In the genomic region with DNA sequence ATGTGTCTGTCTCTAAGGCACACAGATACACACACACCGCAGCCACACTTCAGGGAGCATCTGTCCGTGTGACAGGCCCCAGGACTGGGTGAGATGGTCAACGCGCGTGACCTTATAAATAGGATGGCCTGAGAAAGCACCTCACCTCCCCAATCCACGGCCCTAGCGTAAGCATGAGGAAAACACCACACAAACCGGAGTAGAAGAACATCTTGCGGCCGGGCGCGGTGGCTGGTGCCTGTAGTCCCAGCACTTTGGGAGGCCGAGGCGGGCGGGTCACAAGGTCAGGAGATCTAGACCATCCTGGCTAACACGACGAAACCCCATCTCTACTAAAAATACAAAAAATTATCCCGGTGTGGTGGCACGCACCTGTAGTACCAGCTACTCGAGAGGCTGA, we compare ENCODE assay signal across 11 cellular contexts. TPM values are rescaled to one million over a fixed set of nuclear protein-coding genes. Genes with fewer than 3 reads are reported as not detected.
DNase-seq lines count a peak whose midpoint lies in the region; ATAC-seq and TF ChIP-seq lines count a peak whose summit lies in the region.
"Had no signal": no experiment of that assay in that cellular context is flagged by ENCODE, and none has a peak within 500 bp of the region (broad histone marks: within the 10 kb centered on the region; RNA-seq: fewer than 3 reads in every experiment).

No MANE protein-coding gene starts in this region.

- no TSS peak for BruUV-seq in OCI-LY7 (replicated peaks; lab: Mats Ljungman, UMichigan)

- H3K4me1 ChIP-seq in OCI-LY7 (ENCODE audit: insufficient read depth, low read length, poor library complexity, severe bottlenecking) (peaks cover 57% of the 10 kb centered on the region), neural progenitor cell (no peaks in the 10 kb centered on the region)
- peaks cover 4% of the 10 kb centered on the region for H3K4me1 ChIP-seq in effector memory CD4-positive, alpha-beta T cell (ENCODE audit: control insufficient read depth, insufficient read depth, low read length, poor library complexity, severe bottlenecking)

- no peaks in the 10 kb centered on the region for H3K9me3 Mint-ChIP-seq in activated CD4-positive, alpha-beta T cell treated with anti-CD3 and anti-CD28 coated beads for 36 hours (ENCODE audit: low read depth)
- peaks cover 14% of the 10 kb centered on the region for H3K9me3 Mint-ChIP-seq in neural progenitor cell

- CTCF ChIA-PET in activated CD4-positive, alpha-beta T cell treated with anti-CD3 and anti-CD28 coated beads for 36 hours (lab: Charles Lee) = no interaction called here
- CTCF ChIA-PET in OCI-LY7 (lab: Charles Lee; ENCODE audit: unreplicated experiment) = no interaction called here

- no peak for DNase-seq in activated CD4-positive, alpha-beta T cell treated with anti-CD3 and anti-CD28 coated beads for 36 hours
- no peak for DNase-seq in activated CD4-positive, alpha-beta T cell treated with anti-CD3 and anti-CD28 coated beads, Interleukin-2, amount 50 U/mL, for 4 hours
- no peak for DNase-seq in OCI-LY7 (ENCODE audit: low spot score)
- no peak for DNase-seq in effector memory CD4-positive, alpha-beta T cell
- no peak for DNase-seq in neural progenitor cell (ENCODE audit: low spot score)
- DNase-seq in substantia nigra (lab: John Stamatoyannopoulos, UW) = no peak
- DNase-seq in stimulated activated naive CD4-positive, alpha-beta T cell (lab: John Stamatoyannopoulos, UW) = no peak
- DNase-seq in NCI-H82 (lab: John Stamatoyannopoulos, UW) = no peak
- DNase-seq: left ventricle myocardium superior, SK-N-SH had no signal

- no peaks in the 10 kb centered on the region for H3K27me3 Mint-ChIP-seq in activated CD4-positive, alpha-beta T cell treated with anti-CD3 and anti-CD28 coated beads for 36 hours
- peaks cover 12% of the 10 kb centered on the region for H3K27me3 Mint-ChIP-seq in neural progenitor cell (ENCODE audit: insufficient read depth, low read depth)

- no peak overlapping the region for H2AFZ ChIP-seq in OCI-LY7 (ENCODE audit: low read length)
- no peak overlapping the region for H2AFZ ChIP-seq in neural progenitor cell (replicated peaks)

- peak overlapping the region; percentile 73 for H3K4me3 ChIP-seq in OCI-LY7 (ENCODE audit: low read depth, low read length, poor library complexity, severe bottlenecking)
- peak overlapping the region; percentile 70 for H3K4me3 ChIP-seq in effector memory CD4-positive, alpha-beta T cell (ENCODE audit: insufficient read depth, low read depth, low read length, poor library complexity, severe bottlenecking)
- H3K4me3 ChIP-seq in neural progenitor cell = peak overlapping the region; percentile 94

- H3K9me2 ChIP-seq in OCI-LY7 (ENCODE audit: insufficient read depth, low read length) = no peaks in the 10 kb centered on the region
- H3K9me2 ChIP-seq: SK-N-SH had no signal

- H3K4me3 Mint-ChIP-seq in activated CD4-positive, alpha-beta T cell treated with anti-CD3 and anti-CD28 coated beads for 36 hours = peak overlapping the region; percentile 83
- peak overlapping the region; percentile 92 for H3K4me3 Mint-ChIP-seq in neural progenitor cell

- H3K9me3 ChIP-seq in OCI-LY7 (ENCODE audit: low read length) (peaks cover 9% of the 10 kb centered on the region), neural progenitor cell (ENCODE audit: low read depth) (no peaks in the 10 kb centered on the region)
- no peaks in the 10 kb centered on the region for H3K9me3 ChIP-seq in effector memory CD4-positive, alpha-beta T cell (ENCODE audit: control insufficient read depth, low read length)
- H3K9me3 ChIP-seq: SK-N-SH, vagina had no signal

- TF ChIP-seq CTCF in OCI-LY7 (conservative IDR thresholded peaks at IDR 0.05; ENCODE audit: low read length) (no peak), neural progenitor cell (IDR thresholded peaks at IDR 0.05) (no peak)

- intact Hi-C loops in activated CD4-positive, alpha-beta T cell treated with anti-CD3 and anti-CD28 coated beads for 36 hours (cut with DNase I, micrococcal nuclease) = loop anchor here (5.0 kb wide), 2 partner anchors 49 to 194 kb away; a partner anchor contains a TSS
- intact Hi-C loops in OCI-LY7 (cut with micrococcal nuclease; ENCODE audit: unreplicated experiment) = no loop called here

- H3K27ac Mint-ChIP-seq in activated CD4-positive, alpha-beta T cell treated with anti-CD3 and anti-CD28 coated beads for 36 hours = no peak overlapping the region
- no peak overlapping the region for H3K27ac Mint-ChIP-seq in neural progenitor cell

- no peaks in the 10 kb centered on the region for H4K20me1 ChIP-seq in OCI-LY7 (ENCODE audit: insufficient read depth, low read length)
- peaks cover 13% of the 10 kb centered on the region for H4K20me1 ChIP-seq in neural progenitor cell (ENCODE audit: low read depth)

- H3K4me2 ChIP-seq in OCI-LY7 (ENCODE audit: low read length) = peak overlapping the region; percentile 75
- peak overlapping the region; percentile 98 for H3K4me2 ChIP-seq in neural progenitor cell

- no peaks in the 10 kb centered on the region for H3K27me3 ChIP-seq in effector memory CD4-positive, alpha-beta T cell (replicated peaks; ENCODE audit: control insufficient read depth, insufficient read depth, low read length, poor library complexity, severe bottlenecking)
- peaks cover 15% of the 10 kb centered on the region for H3K27me3 ChIP-seq in neural progenitor cell
- H3K27me3 ChIP-seq: vagina had no signal

- H3F3A ChIP-seq in neural progenitor cell (ENCODE audit: low read depth) = peaks cover 19% of the 10 kb centered on the region

- H3K36me3 Mint-ChIP-seq in activated CD4-positive, alpha-beta T cell treated with anti-CD3 and anti-CD28 coated beads for 36 hours (ENCODE audit: low read depth) = peaks cover 23% of the 10 kb centered on the region
- peaks cover 13% of the 10 kb centered on the region for H3K36me3 Mint-ChIP-seq in neural progenitor cell

- H3K36me3 ChIP-seq in OCI-LY7 (ENCODE audit: insufficient read depth, low read length) = peaks cover 47% of the 10 kb centered on the region
- no peaks in the 10 kb centered on the region for H3K36me3 ChIP-seq in effector memory CD4-positive, alpha-beta T cell (ENCODE audit: control insufficient read depth, insufficient read depth, low read length)
- no peaks in the 10 kb centered on the region for H3K36me3 ChIP-seq in neural progenitor cell
- H3K36me3 ChIP-seq: vagina had no signal

- no peak overlapping the region for H3K9ac ChIP-seq in neural progenitor cell

- H3K27ac ChIP-seq in OCI-LY7 (ENCODE audit: low read depth, low read length, poor library complexity, severe bottlenecking) (peak overlapping the region; percentile 84), neural progenitor cell (no peak overlapping the region), substantia nigra (ENCODE audit: low read depth, low read length, poor library complexity, severe bottlenecking) (no peak overlapping the region)
- no peak overlapping the region for H3K27ac ChIP-seq in effector memory CD4-positive, alpha-beta T cell (ENCODE audit: insufficient read depth, low read length, poor library complexity, severe bottlenecking)

- POLR2A ChIA-PET in activated CD4-positive, alpha-beta T cell treated with anti-CD3 and anti-CD28 coated beads for 36 hours (lab: Charles Lee) = no interaction called here
- POLR2A ChIA-PET in OCI-LY7 (lab: Charles Lee) = interaction anchor here (0.8 to 2.1 kb wide), 6 partner anchors 9 to 251 kb away, joined by 3 to 13 read pairs (median 4); a partner anchor contains a TSS

- no peak for ATAC-seq in activated CD4-positive, alpha-beta T cell treated with anti-CD3 and anti-CD28 coated beads for 36 hours

- H3K79me2 ChIP-seq in OCI-LY7 (ENCODE audit: insufficient read depth, low read depth, low read length) (peaks cover 68% of the 10 kb centered on the region), neural progenitor cell (ENCODE audit: low read depth) (peaks cover 11% of the 10 kb centered on the region)

- peaks cover 32% of the 10 kb centered on the region for H3K4me1 Mint-ChIP-seq in activated CD4-positive, alpha-beta T cell treated with anti-CD3 and anti-CD28 coated beads for 36 hours
- peaks cover 11% of the 10 kb centered on the region for H3K4me1 Mint-ChIP-seq in neural progenitor cell

RNA-seq across cellular contexts. Expression of a gene that starts 1.6 kb away (rescaled TPM):
- 10 to 100 TPM; 10.6 to 12.2 TPM for total RNA-seq in activated CD4-positive, alpha-beta T cell treated with anti-CD3 and anti-CD28 coated beads for 36 hours
- total RNA-seq in OCI-LY7 (2014; rRNA removed; shearing (Covaris generic)) = 30.9 and 40.3 TPM in 2 replicates
- total RNA-seq in OCI-LY7 (2022) = 49.0 and 51.2 TPM in 2 replicates
- 17.2 and 18.8 TPM in 2 replicates for total RNA-seq in neural progenitor cell (ENCODE audit: low replicate concordance)

RNA-seq across cellular contexts. Expression of a gene that starts 50.5 kb away (rescaled TPM):
- total RNA-seq in activated CD4-positive, alpha-beta T cell treated with anti-CD3 and anti-CD28 coated beads for 36 hours = 10 to 100 TPM; 42.6 to 61.4 TPM
- 112 and 126 TPM in 2 replicates for total RNA-seq in OCI-LY7 (2014; rRNA removed; shearing (Covaris generic))
- total RNA-seq in OCI-LY7 (2022) = 78.1 and 96.1 TPM in 2 replicates
- total RNA-seq in neural progenitor cell (ENCODE audit: low replicate concordance) = 49.4 and 51.5 TPM in 2 replicates
